In genomic region chr4:139828966-139829662, GRCh38 we compare ENCODE assay signal across 1 cellular context.
TF ChIP-seq lines count a peak whose summit lies in the region.

No MANE protein-coding gene starts in this region.

TF ChIP-seq in K562, 482 proteins besides CTCF, POLR2A, EP300 and RAD21:
- TF ChIP-seq ZFP91 (CRISPR knock-in tag; IDR thresholded peaks at IDR 0.05) (no peak), ZBTB12 (CRISPR knock-in tag; IDR thresholded peaks at IDR 0.05) (no peak), ZBTB26 (CRISPR knock-in tag; IDR thresholded peaks at IDR 0.05) (peak; percentile 19; the same call in 1 of the 2 replicates), ATF3 (IDR thresholded peaks at IDR 0.05) (no peak), ATF3 (CRISPR knock-in tag; conservative IDR thresholded peaks at IDR 0.05) (no peak), HBP1 (CRISPR knock-in tag; IDR thresholded peaks at IDR 0.05) (0 out of 2 replicates have a peak, but pooled peaks have one; percentile 14), SUPT5H (IDR thresholded peaks at IDR 0.05) (no peak), TEAD2 (tag; IDR thresholded peaks at IDR 0.05) (no peak), CBX1 (IDR thresholded peaks at IDR 0.05; ENCODE audit: low read depth) (no peak), CC2D1A (IDR thresholded peaks at IDR 0.05) (no peak), E2F3 (CRISPR knock-in tag; IDR thresholded peaks at IDR 0.05) (no peak), MLLT1 (IDR thresholded peaks at IDR 0.05) (no peak), CHCHD3 (CRISPR knock-in tag; IDR thresholded peaks at IDR 0.05) (no peak), ZNF318 (IDR thresholded peaks at IDR 0.05; ENCODE audit: borderline replicate concordance in 1 of 2, low read depth in 1 of 2) (no peak), NFRKB (IDR thresholded peaks at IDR 0.05; ENCODE audit: low read depth) (no peak), DLX4 (CRISPR knock-in tag; IDR thresholded peaks at IDR 0.05) (no peak), ARID2 (IDR thresholded peaks at IDR 0.05) (no peak), SIRT6 (IDR thresholded peaks at IDR 0.05; ENCODE audit: low read depth, low read length) (no peak), CBFB (CRISPR knock-in tag; IDR thresholded peaks at IDR 0.05) (no peak), EP400 (IDR thresholded peaks at IDR 0.05) (no peak), ZNF224 (CRISPR knock-in tag; IDR thresholded peaks at IDR 0.05) (no peak), ZNF512 (tag; IDR thresholded peaks at IDR 0.05) (peak; percentile 94), FOXK2 (conservative IDR thresholded peaks at IDR 0.05 in 1 of 2, IDR thresholded peaks at IDR 0.05 in 1 of 2; ENCODE audit: low read depth in 2 of 2) (no peak), BCL6 (CRISPR knock-in tag; IDR thresholded peaks at IDR 0.05) (no peak), BCLAF1 (IDR thresholded peaks at IDR 0.05; ENCODE audit: borderline replicate concordance in 1 of 2, control insufficient read depth in 1 of 2, low read depth in 2 of 2, low read length in 1 of 2) (0 out of 4 replicates have a peak, but pooled peaks of 1 of the 2 experiments have one; percentile 23), RFX5 (IDR thresholded peaks at IDR 0.05; ENCODE audit: low read depth, low read length) (no peak), ZNF449 (CRISPR knock-in tag; IDR thresholded peaks at IDR 0.05) (no peak), HMG20B (CRISPR knock-in tag; IDR thresholded peaks at IDR 0.05) (no peak), SMARCA5 (IDR thresholded peaks at IDR 0.05) (no peak), THRB (CRISPR knock-in tag; conservative IDR thresholded peaks at IDR 0.05) (0 out of 2 replicates have a peak, but pooled peaks have one; percentile 57)
